ENCODE assay signal across 22 cellular contexts in the genomic region with DNA sequence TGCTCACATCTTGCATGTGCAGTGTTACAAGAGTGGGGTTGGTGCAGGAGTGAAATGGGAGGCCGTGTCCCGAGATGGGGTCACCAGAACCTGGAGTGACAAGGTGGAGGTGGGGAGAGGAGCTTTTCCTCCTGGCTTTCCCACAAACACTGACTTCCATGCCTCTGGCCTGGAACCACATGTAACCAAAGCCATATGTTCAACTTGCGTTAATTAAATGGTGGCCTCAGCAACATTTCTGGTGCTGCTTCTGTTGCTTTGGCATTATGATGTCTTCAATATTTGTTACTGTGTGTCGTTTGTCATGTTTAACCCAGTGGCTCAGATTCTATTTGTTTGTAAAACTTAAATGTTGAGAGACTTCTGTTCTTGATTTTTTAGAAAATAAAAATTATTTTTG.
"Had no signal": no experiment of that assay in that cellular context is flagged by ENCODE, and none has a peak within 500 bp of the region (broad histone marks: within the 10 kb centered on the region; RNA-seq: fewer than 3 reads in every experiment).

No MANE protein-coding gene starts in this region.

- H3K9me3 ChIP-seq: breast epithelium, left ventricle myocardium inferior, SJSA1, spleen, upper lobe of left lung had no signal

- H3K27me3 ChIP-seq: breast epithelium, foreskin keratinocyte, SJSA1, spleen, upper lobe of left lung had no signal

- H3K27ac ChIP-seq: dorsolateral prefrontal cortex, left ventricle myocardium inferior, SJSA1, upper lobe of left lung had no signal

- H3K4me3 Mint-ChIP-seq: activated CD4-positive, alpha-beta memory T cell treated with anti-CD3 and anti-CD28 coated beads for 36 hours; activated T-cell treated with anti-CD3 and anti-CD28 coated beads, Interleukin-2, amount 50 U/mL, for 72 hours; central memory CD8-positive, alpha-beta T cell; mesothelial cell of epicardium; naive thymus-derived CD8-positive, alpha-beta T cell; stimulated activated naive CD8-positive, alpha-beta T cell treated with anti-CD3 and anti-CD28 coated beads, Interleukin-15, amount 100 ng/mL, for 72 hours; T-helper 17 cell had no signal

- H3K36me3 Mint-ChIP-seq: mesothelial cell of epicardium had no signal

- H3K36me3 ChIP-seq: breast epithelium, left ventricle myocardium inferior, SJSA1, upper lobe of left lung had no signal

- H3K9me3 Mint-ChIP-seq: activated CD4-positive, alpha-beta memory T cell treated with anti-CD3 and anti-CD28 coated beads for 36 hours; activated T-cell treated with anti-CD3 and anti-CD28 coated beads, Interleukin-2, amount 50 U/mL, for 72 hours; central memory CD8-positive, alpha-beta T cell; mesothelial cell of epicardium; naive thymus-derived CD8-positive, alpha-beta T cell; stimulated activated naive CD8-positive, alpha-beta T cell treated with anti-CD3 and anti-CD28 coated beads, Interleukin-15, amount 100 ng/mL, for 72 hours had no signal

- H3K27ac Mint-ChIP-seq: activated CD4-positive, alpha-beta memory T cell treated with anti-CD3 and anti-CD28 coated beads for 36 hours; activated T-cell treated with anti-CD3 and anti-CD28 coated beads, Interleukin-2, amount 50 U/mL, for 72 hours; stimulated activated naive CD8-positive, alpha-beta T cell treated with anti-CD3 and anti-CD28 coated beads, Interleukin-15, amount 100 ng/mL, for 72 hours; T-helper 17 cell had no signal

- H3K4me3 ChIP-seq: breast epithelium, dorsolateral prefrontal cortex, left ventricle myocardium inferior, SJSA1, spleen, upper lobe of left lung had no signal

- ATAC-seq: activated T-cell treated with anti-CD3 and anti-CD28 coated beads, Interleukin-2, amount 50 U/mL, for 72 hours; foreskin keratinocyte; naive thymus-derived CD8-positive, alpha-beta T cell; stimulated activated naive CD8-positive, alpha-beta T cell treated with anti-CD3 and anti-CD28 coated beads, Interleukin-15, amount 100 ng/mL, for 72 hours; T-helper 17 cell had no signal

- DNase-seq: activated CD4-positive, alpha-beta memory T cell treated with anti-CD3 and anti-CD28 coated beads for 36 hours; activated CD4-positive, alpha-beta T cell treated with anti-CD3 and anti-CD28 coated beads for 48 hours; activated effector memory CD4-positive, alpha-beta T cell treated with anti-CD3 and anti-CD28 coated beads, Interleukin-2, amount 50 U/mL, for 16 hours; activated naive CD4-positive, alpha-beta T cell treated with anti-CD3 and anti-CD28 coated beads, Interleukin-2, amount 50 U/mL, for 16 hours; activated T-cell treated with anti-CD3 and anti-CD28 coated beads, Interleukin-2, amount 50 U/mL, for 72 hours; dorsolateral prefrontal cortex; foreskin keratinocyte; glutamatergic neuron; hypothalamus; left ventricle myocardium inferior; naive thymus-derived CD8-positive, alpha-beta T cell; retina; spleen; stimulated activated CD4-positive, alpha-beta T cell treated with anti-CD3 and anti-CD28 coated beads, Interleukin-4, amount 100 ng/mL, for 24 hours; stimulated activated naive CD8-positive, alpha-beta T cell treated with anti-CD3 and anti-CD28 coated beads, Interleukin-15, amount 100 ng/mL, for 72 hours; SW 1271; T-helper 17 cell; upper lobe of left lung had no signal

- H3K27me3 Mint-ChIP-seq: activated CD4-positive, alpha-beta memory T cell treated with anti-CD3 and anti-CD28 coated beads for 36 hours; central memory CD8-positive, alpha-beta T cell; naive thymus-derived CD8-positive, alpha-beta T cell; stimulated activated naive CD8-positive, alpha-beta T cell treated with anti-CD3 and anti-CD28 coated beads, Interleukin-15, amount 100 ng/mL, for 72 hours; T-helper 17 cell had no signal
